Comparison of ENCODE assay signal across 7 cellular contexts in genomic region chr18:78803104-78803503, GRCh38.
"Had no signal": no experiment of that assay in that cellular context is flagged by ENCODE, and none has a peak within 500 bp of the region (broad histone marks: within the 10 kb centered on the region; RNA-seq: fewer than 3 reads in every experiment).

No MANE protein-coding gene starts in this region.

- DNase-seq: H9, HCEC 1CT had no signal

- ATAC-seq: GM23338, HepG2 had no signal

- H3K27ac ChIP-seq: HL-60 had no signal

- FAIRE-seq: H1, H54, HepG2 had no signal

- H3K4me3 ChIP-seq: GM23338 had no signal
